Comparison of ENCODE assay signal across 22 cellular contexts in genomic region chr1:91201699-91202098, GRCh38.
"Had no signal": no experiment of that assay in that cellular context is flagged by ENCODE, and none has a peak within 500 bp of the region (broad histone marks: within the 10 kb centered on the region; RNA-seq: fewer than 3 reads in every experiment).

No MANE protein-coding gene starts in this region.

- H3K9me3 Mint-ChIP-seq: activated CD8-positive, alpha-beta T cell treated with anti-CD3 and anti-CD28 coated beads for 36 hours; activated naive CD4-positive, alpha-beta T cell treated with anti-CD3 and anti-CD28 coated beads, Interleukin-2, amount 10 ng/mL, durations not matched to agents 7 days and 5 days; activated naive CD8-positive, alpha-beta T cell treated with anti-CD3 and anti-CD28 coated beads for 36 hours; activated T-cell treated with anti-CD3 and anti-CD28 coated beads, Interleukin-2, amount 50 U/mL, for 72 hours; activated T-helper 2 cell treated with anti-CD3 and anti-CD28 coated beads, Interferon-gamma antibody, Interleukin-2, Interleukin-4, amounts not matched to agents 10 μg/mL and 5 μg/mL and 100 μg/mL, durations not matched to agents 14 hours and 24 hours and 36 hours; IgD-negative memory B cell had no signal

- DNase-seq: activated CD4-positive, alpha-beta T cell treated with anti-CD3 and anti-CD28 coated beads for 4 hours; activated CD4-positive, CD25-positive, alpha-beta regulatory T cell; activated CD8-positive, alpha-beta memory T cell treated with anti-CD3 and anti-CD28 coated beads, Interleukin-2, amount 50 U/mL, for 4 hours; activated CD8-positive, alpha-beta T cell treated with anti-CD3 and anti-CD28 coated beads for 36 hours; activated gamma-delta T cell treated with Interleukin-2 at 50 U/mL for 16 hours; activated naive CD4-positive, alpha-beta T cell treated with anti-CD3 and anti-CD28 coated beads, Interleukin-2, amount 10 ng/mL, durations not matched to agents 7 days and 5 days; activated naive CD8-positive, alpha-beta T cell treated with anti-CD3 and anti-CD28 coated beads for 36 hours; activated T-cell treated with anti-CD3 and anti-CD28 coated beads, Interleukin-2, amount 50 U/mL, for 72 hours; cerebellar nuclear complex; KG1; NCI-H1694; NCI-H2029; NCI-H2171; NCI-H774; NK-92 treated with Interleukin-12 subunit alpha and Interleukin-12 subunit beta, amount 100 ng/mL, for 24 hours; Peyer's patch; Right ventricle myocardium superior; SJCRH30; SK-N-SH; T-helper 1 cell had no signal

- H3K4me3 Mint-ChIP-seq: activated CD8-positive, alpha-beta T cell treated with anti-CD3 and anti-CD28 coated beads for 36 hours; activated naive CD4-positive, alpha-beta T cell treated with anti-CD3 and anti-CD28 coated beads, Interleukin-2, amount 10 ng/mL, durations not matched to agents 7 days and 5 days; activated naive CD8-positive, alpha-beta T cell treated with anti-CD3 and anti-CD28 coated beads for 36 hours; activated T-cell treated with anti-CD3 and anti-CD28 coated beads, Interleukin-2, amount 50 U/mL, for 72 hours; IgD-negative memory B cell had no signal

- ATAC-seq: activated CD8-positive, alpha-beta T cell treated with anti-CD3 and anti-CD28 coated beads for 36 hours; activated T-cell treated with anti-CD3 and anti-CD28 coated beads, Interleukin-2, amount 50 U/mL, for 72 hours had no signal

- H3K27ac Mint-ChIP-seq: activated CD8-positive, alpha-beta T cell treated with anti-CD3 and anti-CD28 coated beads for 36 hours; activated naive CD4-positive, alpha-beta T cell treated with anti-CD3 and anti-CD28 coated beads, Interleukin-2, amount 10 ng/mL, durations not matched to agents 7 days and 5 days; activated naive CD8-positive, alpha-beta T cell treated with anti-CD3 and anti-CD28 coated beads for 36 hours; activated T-cell treated with anti-CD3 and anti-CD28 coated beads, Interleukin-2, amount 50 U/mL, for 72 hours; activated T-helper 2 cell treated with anti-CD3 and anti-CD28 coated beads, Interferon-gamma antibody, Interleukin-2, Interleukin-4, amounts not matched to agents 10 μg/mL and 5 μg/mL and 100 μg/mL, durations not matched to agents 14 hours and 24 hours and 36 hours; IgD-negative memory B cell had no signal

- H3K4me1 Mint-ChIP-seq: activated naive CD4-positive, alpha-beta T cell treated with anti-CD3 and anti-CD28 coated beads, Interleukin-2, amount 10 ng/mL, durations not matched to agents 7 days and 5 days; activated naive CD8-positive, alpha-beta T cell treated with anti-CD3 and anti-CD28 coated beads for 36 hours; IgD-negative memory B cell had no signal

- H3K36me3 Mint-ChIP-seq: activated naive CD4-positive, alpha-beta T cell treated with anti-CD3 and anti-CD28 coated beads, Interleukin-2, amount 10 ng/mL, durations not matched to agents 7 days and 5 days; activated naive CD8-positive, alpha-beta T cell treated with anti-CD3 and anti-CD28 coated beads for 36 hours; IgD-negative memory B cell had no signal
